22 cellular contexts compared by ENCODE assay signal in genomic region chr2:196931555-196931954, GRCh38.
"Had no signal": no experiment of that assay in that cellular context is flagged by ENCODE, and none has a peak within 500 bp of the region (broad histone marks: within the 10 kb centered on the region; RNA-seq: fewer than 3 reads in every experiment).

No MANE protein-coding gene starts in this region.

- H3K4me1 ChIP-seq: body of pancreas had no signal

- H3K9me3 ChIP-seq: adrenal gland, body of pancreas, gastrocnemius medialis, heart left ventricle had no signal

- H3K4me3 ChIP-seq: adrenal gland, body of pancreas, gastrocnemius medialis, heart left ventricle had no signal

- DNase-seq: activated CD4-positive, alpha-beta memory T cell treated with anti-CD3 and anti-CD28 coated beads for 36 hours; activated CD4-positive, alpha-beta T cell treated with anti-CD3 and anti-CD28 coated beads for 36 hours; activated CD4-positive, CD25-positive, alpha-beta regulatory T cell; activated CD4-positive, CD25-positive, alpha-beta regulatory T cell treated with anti-CD3 and anti-CD28 coated beads, Interleukin-2, amount 50 U/mL, for 72 hours; activated CD8-positive, alpha-beta memory T cell treated with anti-CD3 and anti-CD28 coated beads, Interleukin-2, amount 10 ng/mL, durations not matched to agents 7 days and 5 days; activated CD8-positive, alpha-beta memory T cell treated with anti-CD3 and anti-CD28 coated beads, Interleukin-2, amount 50 U/mL, for 4 hours; activated effector memory CD4-positive, alpha-beta T cell treated with anti-CD3 and anti-CD28 coated beads, Interleukin-2, amount 50 U/mL, for 16 hours; activated naive CD8-positive, alpha-beta T cell treated with anti-CD3 and anti-CD28 coated beads, Interleukin-2, amount 50 U/mL, for 24 hours; activated T-cell treated with anti-CD3 and anti-CD28 coated beads, Interleukin-2, amount 50 U/mL, for 1 hour; activated T-cell treated with anti-CD3 and anti-CD28 coated beads, Interleukin-2, amount 50 U/mL, for 48 hours; adrenal gland; amygdala; aorta; body of pancreas; cortex of kidney; dermis blood vessel endothelial cell; effector CD8-positive, alpha-beta T cell; erythroblast; foreskin fibroblast; gastrocnemius medialis; glutamatergic neuron; heart left ventricle had no signal

- ATAC-seq: activated CD4-positive, alpha-beta T cell treated with anti-CD3 and anti-CD28 coated beads for 36 hours; body of pancreas; gastrocnemius medialis; heart left ventricle had no signal

- H3K27ac ChIP-seq: adrenal gland, body of pancreas, gastrocnemius medialis, heart left ventricle had no signal

- H3K27me3 ChIP-seq: adrenal gland, body of pancreas, gastrocnemius medialis, heart left ventricle had no signal

- H3K36me3 ChIP-seq: adrenal gland, gastrocnemius medialis, heart left ventricle had no signal
